ENCODE assay signal across 8 cellular contexts in the genomic region with DNA sequence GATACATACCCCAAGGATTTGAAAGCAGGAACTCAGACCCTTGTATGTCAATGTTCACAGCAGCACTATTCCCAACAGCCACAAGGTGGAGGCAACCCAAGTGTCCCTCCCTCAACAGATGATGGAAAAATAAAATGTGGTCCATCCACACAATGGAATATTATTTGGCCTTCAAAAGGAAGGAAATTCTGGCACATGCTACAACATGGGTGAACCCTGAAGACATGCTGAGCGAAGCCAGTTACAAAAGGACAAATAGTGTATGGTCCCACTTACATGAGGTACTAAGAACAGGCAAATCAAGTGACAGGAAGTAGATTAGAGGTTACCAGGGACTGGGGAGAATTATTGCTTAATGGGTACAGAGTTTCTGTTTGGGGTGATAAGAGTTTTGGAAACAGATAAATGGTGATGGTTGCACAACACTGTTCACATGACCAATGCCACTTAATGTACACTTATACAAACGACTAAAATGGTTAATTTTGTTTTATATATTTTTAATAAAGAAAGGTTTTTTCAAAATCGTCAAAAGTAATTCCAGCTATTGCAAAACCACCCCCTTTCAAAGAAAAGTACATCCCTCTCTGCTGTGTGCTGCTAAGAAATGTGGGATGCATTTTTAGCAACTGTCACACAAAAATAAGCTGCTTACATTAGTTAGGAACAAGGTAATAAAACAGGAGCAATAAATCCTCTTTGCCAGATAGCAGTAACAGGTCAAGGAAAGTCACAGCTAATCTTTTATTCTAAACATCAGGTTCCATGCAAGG.
DNase-seq lines count a peak whose midpoint lies in the region; ATAC-seq and TF ChIP-seq lines count a peak whose summit lies in the region.

No MANE protein-coding gene starts in this region.

- H3K9me2 ChIP-seq in Loucy (replicated peaks; ENCODE audit: low read depth, low read length) = no peaks in the 10 kb centered on the region

- no peak overlapping the region for H3K9ac ChIP-seq in Loucy (ENCODE audit: low read depth, low read length, poor library complexity, severe bottlenecking)

- in situ Hi-C loops in brain microvascular endothelial cell (cut with HindIII; ENCODE audit: low pct_ligation_motif_present, low sequenced_read_pairs) = no loop called here

- H3K4me3 ChIP-seq in Loucy (ENCODE audit: low read length, poor library complexity, severe bottlenecking) (no peak overlapping the region), brain microvascular endothelial cell (ENCODE audit: low read depth, low read length) (no peak overlapping the region)

- no peak overlapping the region for H3K4me3 Mint-ChIP-seq in nephron progenitor cell

- no peaks in the 10 kb centered on the region for H3K27me3 Mint-ChIP-seq in nephron progenitor cell (ENCODE audit: low read depth, poor library complexity)

- peak overlapping the region; percentile 79 for H3K27ac Mint-ChIP-seq in nephron progenitor cell

- no peaks in the 10 kb centered on the region for H3F3A ChIP-seq in Loucy (ENCODE audit: low read depth)

- H3K36me3 ChIP-seq in Loucy (ENCODE audit: insufficient read depth, low read length) (no peaks in the 10 kb centered on the region), brain microvascular endothelial cell (replicated peaks) (peaks cover 2% of the 10 kb centered on the region)

- peaks cover 22% of the 10 kb centered on the region for H3K36me3 Mint-ChIP-seq in nephron progenitor cell (ENCODE audit: low read depth)

- no peaks in the 10 kb centered on the region for H3K9me3 Mint-ChIP-seq in nephron progenitor cell

- TF ChIP-seq CTCF in Loucy (conservative IDR thresholded peaks at IDR 0.05; ENCODE audit: low read length) (peak; percentile 85), brain microvascular endothelial cell (IDR thresholded peaks at IDR 0.05; ENCODE audit: low read depth, low read length, missing control alignments) (peak; percentile 75), nephron progenitor cell (IDR thresholded peaks at IDR 0.05) (no peak)

- H3K4me1 ChIP-seq in Loucy (ENCODE audit: insufficient read depth, low read length, poor library complexity, severe bottlenecking) = no peaks in the 10 kb centered on the region

- no peak overlapping the region for H3K27ac ChIP-seq in brain microvascular endothelial cell

- DNase-seq in GF-D8 (lab: John Stamatoyannopoulos, UW) = peak; percentile 93
- no peak for DNase-seq in brain microvascular endothelial cell
- no peak for DNase-seq in nephron progenitor cell
- no peak for DNase-seq in NCI-H2107 treated with DMSO at 0.1 percent for 48 hours (lab: John Stamatoyannopoulos, UW; ENCODE audit: unreplicated experiment)
- no peak for DNase-seq in stimulated activated CD4-positive, alpha-beta T cell treated with anti-CD3 and anti-CD28 coated beads, Interleukin-4, amount 100 ng/mL, for 24 hours
- DNase-seq in NCI-H1436 treated with DMSO at 0.1 percent for 48 hours (lab: John Stamatoyannopoulos, UW) = no peak

- H3K4me1 Mint-ChIP-seq in nephron progenitor cell = peaks cover 29% of the 10 kb centered on the region

- H3K9me3 ChIP-seq in Loucy (ENCODE audit: insufficient read depth, low read depth, low read length) = no peaks in the 10 kb centered on the region

- H3K27me3 ChIP-seq in Loucy (ENCODE audit: insufficient read depth, low read length, poor library complexity, severe bottlenecking) = no peaks in the 10 kb centered on the region
- H3K27me3 ChIP-seq in brain microvascular endothelial cell (replicated peaks) = no peaks in the 10 kb centered on the region

- H2AFZ ChIP-seq in Loucy (ENCODE audit: low read length) = peak overlapping the region; percentile 40; the same call in 1 of the 2 replicates

- ATAC-seq in HG02623 (IDR thresholded peaks at IDR 0.05; ENCODE audit: unreplicated experiment) = no peak

- H3K79me2 ChIP-seq in Loucy (ENCODE audit: insufficient read depth, low read length) = no peaks in the 10 kb centered on the region

- H4K20me1 ChIP-seq in Loucy (ENCODE audit: insufficient read depth, low read length, poor library complexity, severe bottlenecking) = no peaks in the 10 kb centered on the region

- H3K4me2 ChIP-seq in Loucy (ENCODE audit: low read depth, low read length, poor library complexity, severe bottlenecking) = no peak overlapping the region
